16 cellular contexts compared by ENCODE assay signal in the genomic region with DNA sequence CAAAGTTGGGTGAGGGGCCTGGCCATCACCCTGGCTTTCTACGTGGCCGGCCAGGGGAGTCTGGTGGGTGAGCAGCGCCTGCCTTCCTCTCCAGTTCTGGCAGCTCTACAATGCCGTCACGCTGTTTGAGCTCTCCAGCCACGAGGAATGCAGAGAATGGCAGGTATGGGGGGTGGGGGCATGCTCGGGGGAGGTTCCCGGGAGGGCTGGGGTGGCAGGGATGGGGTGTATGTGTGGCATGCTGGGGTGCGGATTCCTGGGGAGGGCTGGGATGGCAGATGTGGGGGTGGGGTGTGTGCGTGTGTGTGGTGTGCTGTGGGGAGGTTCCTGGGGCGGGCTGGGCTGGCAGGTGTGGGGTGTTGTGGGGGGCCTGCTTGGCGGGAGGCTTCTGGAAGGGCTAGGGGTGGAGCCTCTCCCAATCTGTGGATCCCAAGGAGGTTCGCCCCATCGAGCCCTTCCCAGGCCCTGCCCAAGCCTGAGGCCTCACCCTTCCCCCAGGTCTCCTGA. TPM values are rescaled to one million over a fixed set of nuclear protein-coding genes. Genes with fewer than 3 reads are reported as not detected.
DNase-seq lines count a peak whose midpoint lies in the region; ATAC-seq, FAIRE-seq and TF ChIP-seq lines count a peak whose summit lies in the region.
"Had no signal": no experiment of that assay in that cellular context is flagged by ENCODE, and none has a peak within 500 bp of the region (broad histone marks: within the 10 kb centered on the region; RNA-seq: fewer than 3 reads in every experiment).

No MANE protein-coding gene starts in this region.

- H3K9me3 ChIP-seq in Caco-2, result no peaks in the 10 kb centered on the region
- H3K9me3 ChIP-seq in HUES64 (ENCODE audit: insufficient read depth, low read depth, low read length), result no peaks in the 10 kb centered on the region
- no peaks in the 10 kb centered on the region for H3K9me3 ChIP-seq in gastroesophageal sphincter
- H3K9me3 ChIP-seq in PC-3 (ENCODE audit: low read length), result no peaks in the 10 kb centered on the region
- no peaks in the 10 kb centered on the region for H3K9me3 ChIP-seq in pancreas

- H3K36me3 ChIP-seq in Caco-2 (ENCODE audit: control insufficient read depth, insufficient read depth, low read length) (no peaks in the 10 kb centered on the region; the same call in none of the 2 replicates), HUES64 (ENCODE audit: insufficient read depth, low read length) (0 out of 2 replicates have a peak, but pooled peaks cover 12% of the 10 kb centered on the region), gastroesophageal sphincter (peaks cover 0 to 14% of the 10 kb centered on the region in 2 donors), PC-3 (ENCODE audit: low read depth, low read length) (peaks cover 16% of the 10 kb centered on the region), pancreas (no peaks in the 10 kb centered on the region)

- no peak overlapping the region for H2AFZ ChIP-seq in PC-3 (ENCODE audit: low read length)

- ATAC-seq in gastroesophageal sphincter (no peak), PC-3 (no peak), pancreas (no peak)
- ATAC-seq: left ventricle myocardium superior had no signal

- BruUV-seq in Caco-2 (replicated peaks; lab: Mats Ljungman, UMichigan), result no TSS peak
- BruUV-seq in PC-3 (replicated peaks; lab: Mats Ljungman, UMichigan), result no TSS peak

- H3K27me3 Mint-ChIP-seq in Caco-2 (ENCODE audit: insufficient read depth, unreplicated experiment) (no peaks in the 10 kb centered on the region), mesothelial cell of epicardium (ENCODE audit: low read depth) (no peaks in the 10 kb centered on the region)

- peaks cover 11% of the 10 kb centered on the region for H3K4me1 Mint-ChIP-seq in Caco-2 (ENCODE audit: low read depth, unreplicated experiment)
- peaks cover 45% of the 10 kb centered on the region for H3K4me1 Mint-ChIP-seq in mesothelial cell of epicardium

- H3K4me3 ChIP-seq in Caco-2 (ENCODE audit: low read depth, low read length), result no peak overlapping the region
- no peak overlapping the region for H3K4me3 ChIP-seq in HUES64 (ENCODE audit: low read length)
- no peak overlapping the region for H3K4me3 ChIP-seq in gastroesophageal sphincter
- H3K4me3 ChIP-seq in PC-3 (ENCODE audit: low read length), result no peak overlapping the region
- H3K4me3 ChIP-seq in pancreas, result no peak overlapping the region

- WGBS in HUES64, result 68% methylated on average over 13 of the region's 14 CpGs
- no CpG with 5 or more reads among the region's 14 CpGs for WGBS in gastroesophageal sphincter (ENCODE audit: low coverage in 1 of 2), 2 donors
- WGBS in pancreas, 2 donors, result 74 to 75% methylated on average over 14 of the region's 14 CpGs

- H3K27me3 ChIP-seq in Caco-2 (replicated peaks; ENCODE audit: control insufficient read depth, insufficient read depth, low read length) (no peaks in the 10 kb centered on the region), HUES64 (ENCODE audit: insufficient read depth, low read length) (no peaks in the 10 kb centered on the region), gastroesophageal sphincter (no peaks in the 10 kb centered on the region), PC-3 (ENCODE audit: low read length) (no peaks in the 10 kb centered on the region), pancreas (no peaks in the 10 kb centered on the region)

- DNase-seq in Caco-2 (peak; percentile 40 to 64), mesothelial cell of epicardium (ENCODE audit: low spot score in 2 of 2, unreplicated experiment in 2 of 2) (no peak), PC-3 (no peak), pancreas (no peak), SK-N-DZ (ENCODE audit: low spot score) (no peak)
- no peak for DNase-seq in activated naive CD4-positive, alpha-beta T cell treated with Interleukin-2 at 50 U/mL for 16 hours
- DNase-seq: activated CD4-positive, alpha-beta T cell treated with anti-CD3 and anti-CD28 coated beads, Interleukin-2, amount 50 U/mL, for 1 hour; glutamatergic neuron; IMR-90; left ventricle myocardium superior; NCI-H2107; stimulated activated CD4-positive, alpha-beta T cell treated with anti-CD3 and anti-CD28 coated beads, Interleukin-2, amount 100 ng/mL, for 24 hours; T1000 had no signal

- H3K4me3 Mint-ChIP-seq in Caco-2 (ENCODE audit: unreplicated experiment), result peak overlapping the region; percentile 22
- H3K4me3 Mint-ChIP-seq in mesothelial cell of epicardium, result peak overlapping the region; percentile 30

- peak overlapping the region; percentile 77 for H3K27ac Mint-ChIP-seq in Caco-2 (ENCODE audit: unreplicated experiment)
- H3K27ac Mint-ChIP-seq in mesothelial cell of epicardium, result peak overlapping the region; percentile 96

- no peak overlapping the region for H3K4me2 ChIP-seq in PC-3 (ENCODE audit: low read length)

- CTCF ChIA-PET in Caco-2 (lab: Charles Lee), result interaction anchor here (0.6 to 4.9 kb wide), 6 partner anchors 10 to 149 kb away, joined by 3 to 53 read pairs (median 4); a partner anchor contains a TSS
- CTCF ChIA-PET in PC-3 (lab: Charles Lee), result interaction anchor here (3.0 kb wide), 1 partner anchor 20 kb away, joined by 45 read pairs; a partner anchor contains a TSS

- peaks cover 5% of the 10 kb centered on the region for H3F3A ChIP-seq in PC-3 (ENCODE audit: low read length, unreplicated experiment)

- H3K79me2 ChIP-seq in PC-3 (ENCODE audit: low read length), result no peaks in the 10 kb centered on the region

- no peak for TF ChIP-seq CTCF in Caco-2 (IDR thresholded peaks at IDR 0.05; ENCODE audit: insufficient read depth in 1 of 2, low read depth in 1 of 2, low read length in 1 of 2, severe bottlenecking in 1 of 2, unreplicated experiment in 1 of 2)
- TF ChIP-seq CTCF in gastroesophageal sphincter (IDR thresholded peaks at IDR 0.05), result no peak
- no peak for TF ChIP-seq CTCF in mesothelial cell of epicardium (IDR thresholded peaks at IDR 0.05; ENCODE audit: unreplicated experiment)
- no peak for TF ChIP-seq CTCF in PC-3 (conservative IDR thresholded peaks at IDR 0.05; ENCODE audit: low read depth, low read length)
- TF ChIP-seq CTCF in pancreas (IDR thresholded peaks at IDR 0.05), result no peak

- peak overlapping the region; percentile 82 for H3K27ac ChIP-seq in HUES64 (ENCODE audit: low read depth, low read length)
- H3K27ac ChIP-seq in gastroesophageal sphincter, result peak overlapping the region in 3 of 4 donors; percentile 56 to 69 (median 57)
- H3K27ac ChIP-seq in PC-3 (ENCODE audit: low read length), result no peak overlapping the region
- no peak overlapping the region for H3K27ac ChIP-seq in pancreas

- H3K4me1 ChIP-seq in Caco-2 (peaks cover 20% of the 10 kb centered on the region), HUES64 (ENCODE audit: insufficient read depth, low read length) (peaks cover 20% of the 10 kb centered on the region), gastroesophageal sphincter (peaks cover 0 to 58% (median 12%) of the 10 kb centered on the region in 3 donors), PC-3 (ENCODE audit: insufficient read depth, low read length) (peaks cover 9% of the 10 kb centered on the region), pancreas (no peaks in the 10 kb centered on the region)

- FAIRE-seq in pancreas (lab: Jason Lieb, UNC), result no peak
- FAIRE-seq: endothelial cell of umbilical vein had no signal

- no peak for TF ChIP-seq EP300 in gastroesophageal sphincter (IDR thresholded peaks at IDR 0.05)

- no peaks in the 10 kb centered on the region for H3K9me2 ChIP-seq in PC-3 (replicated peaks; ENCODE audit: low read length)

- intact Hi-C loops in Caco-2 (cut with micrococcal nuclease; ENCODE audit: unreplicated experiment) (loop anchor here (5.0 kb wide), 1 partner anchor 223 kb away; no protein-coding TSS in a partner anchor), PC-3 (cut with micrococcal nuclease) (no loop called here), pancreas (cut with DNase I) (loop anchor here (5.0 to 10.0 kb wide), 2 partner anchors 70 to 78 kb away; no protein-coding TSS in a partner anchor)

- H3K9ac ChIP-seq in HUES64 (ENCODE audit: low read depth, low read length) (peak overlapping the region; percentile 54), PC-3 (ENCODE audit: low read length) (no peak overlapping the region)

- POLR2A ChIA-PET in Caco-2 (lab: Charles Lee) (interaction anchor here (0.7 to 1.0 kb wide), 2 partner anchors 62 to 95 kb away, joined by 3 to 9 read pairs; no protein-coding TSS in a partner anchor), PC-3 (lab: Charles Lee; ENCODE audit: unreplicated experiment) (interaction anchor here (0.6 to 0.7 kb wide), 2 partner anchors 17 to 38 kb away, joined by 4 to 6 read pairs; no protein-coding TSS in a partner anchor)

- no peak for TF ChIP-seq POLR2A in gastroesophageal sphincter (IDR thresholded peaks at IDR 0.05)

- H3K36me3 Mint-ChIP-seq in Caco-2 (ENCODE audit: insufficient read depth, unreplicated experiment) (peaks cover 28% of the 10 kb centered on the region), mesothelial cell of epicardium (no peaks in the 10 kb centered on the region)

- H4K20me1 ChIP-seq in PC-3 (ENCODE audit: low read length), result no peaks in the 10 kb centered on the region

- H3K9me3 Mint-ChIP-seq in Caco-2 (ENCODE audit: unreplicated experiment) (no peaks in the 10 kb centered on the region), mesothelial cell of epicardium (no peaks in the 10 kb centered on the region)

RNA-seq across cellular contexts. Expression of a gene that starts 18.5 kb away (rescaled TPM):
- total RNA-seq in Caco-2 (2022) (33.8 and 36.7 TPM in 2 replicates), gastroesophageal sphincter (10 to 100 TPM in 3 of 4 donors, 1 to 10 TPM in 1; 9.4 to 15.7 (median 12.1) TPM), mesothelial cell of epicardium (33.0 to 37.8 TPM (median 33.8 TPM) in 3 replicates), PC-3 (2014; rRNA removed) (232 TPM in 2 replicates), pancreas (10 to 100 TPM in 1 of 6 donors, 1 to 10 TPM in 5; 3.6 to 12.6 (median 4.9) TPM)
- 15.1 TPM for polyA plus RNA-seq in HUES64 (2013, experiment 1 of 2)
- 15.5 TPM for polyA plus RNA-seq in HUES64 (2013, experiment 2 of 2)
- 1 to 10 TPM; 2.8 to 5.6 TPM for polyA plus RNA-seq in pancreas
- polyA plus RNA-seq in SK-N-DZ (2014; cell fraction: cytosol; rRNA removed), result 0.90 and 3.7 TPM in 2 replicates
- polyA plus RNA-seq in SK-N-DZ (2014; cell fraction: nucleus; rRNA removed), result 57.6 and 75.5 TPM in 2 replicates

RNA-seq across cellular contexts. Expression of a gene that starts 28.8 kb away (rescaled TPM):
- 16.8 and 17.6 TPM in 2 replicates for total RNA-seq in Caco-2 (2022)
- 8.4 TPM for polyA plus RNA-seq in HUES64 (2013, experiment 1 of 2)
- polyA plus RNA-seq in HUES64 (2013, experiment 2 of 2), result 8.3 TPM
- total RNA-seq in gastroesophageal sphincter, result 10 to 100 TPM in 3 of 4 donors, 1 to 10 TPM in 1; 9.6 to 25.1 (median 20.3) TPM
- 26.5 to 27.2 TPM (median 26.8 TPM) in 3 replicates for total RNA-seq in mesothelial cell of epicardium
- 7.5 and 13.0 TPM in 2 replicates for total RNA-seq in PC-3 (2014; rRNA removed)
- 10 to 100 TPM; 10.5 to 16.3 (median 12.2) TPM for total RNA-seq in pancreas
- 10 to 100 TPM in 1 of 2 donors, 1 to 10 TPM in 1; 9.2 to 18.5 TPM for polyA plus RNA-seq in pancreas
- 3.3 and 4.6 TPM in 2 replicates for polyA plus RNA-seq in SK-N-DZ (2014; cell fraction: cytosol; rRNA removed)
- 3.4 and 6.6 TPM in 2 replicates for polyA plus RNA-seq in SK-N-DZ (2014; cell fraction: nucleus; rRNA removed)

Comparison
In these comparisons a context has a peak if more than half of its experiments do, and no peak if none do; other contexts are left out.
1. DNase-seq: peak in Caco-2 (2 of 2); none in mesothelial cell of epicardium (0 of 2), PC-3 (single experiment), activated naive CD4-positive, alpha-beta T cell treated with Interleukin-2 at 50 U/mL for 16 hours (single experiment), pancreas (0 of 6) and SK-N-DZ (single experiment).
2. H3K27ac ChIP-seq: peak in HUES64 (single experiment) and gastroesophageal sphincter (3 of 4); none in PC-3 (single experiment) and pancreas (0 of 4).